20 cellular contexts compared by ENCODE assay signal in the genomic region with DNA sequence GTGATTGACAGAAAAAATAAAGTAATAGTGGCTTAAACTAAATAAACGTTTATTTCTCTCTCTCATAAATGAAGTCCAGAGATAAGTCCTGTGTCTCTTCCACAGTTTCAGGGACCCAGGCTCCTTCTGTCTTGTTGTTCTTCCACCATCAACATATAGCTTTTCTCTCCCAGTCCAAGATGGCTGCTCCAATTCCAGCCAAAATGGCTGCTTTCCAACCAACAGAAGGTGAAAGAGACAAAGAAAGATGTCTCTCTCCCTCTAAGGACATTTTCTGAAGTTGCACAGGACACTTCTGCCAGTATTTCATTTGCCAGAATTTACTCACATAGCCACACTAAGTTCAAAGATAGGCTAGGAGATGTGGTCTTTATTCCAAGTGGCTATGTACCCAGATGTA. TPM values are rescaled to one million over a fixed set of nuclear protein-coding genes. Genes with fewer than 3 reads are reported as not detected.
A peak's percentile ranks its signal among the peaks of the same experiment; 100 is the strongest.
DNase-seq lines count a peak whose midpoint lies in the region; ATAC-seq, FAIRE-seq and TF ChIP-seq lines count a peak whose summit lies in the region.
"Had no signal": no experiment of that assay in that cellular context is flagged by ENCODE, and none has a peak within 500 bp of the region (broad histone marks: within the 10 kb centered on the region; RNA-seq: fewer than 3 reads in every experiment).

No MANE protein-coding gene starts in this region.

- no peak for TF ChIP-seq POLR2A in HepG2 (IDR thresholded peaks at IDR 0.05; ENCODE audit: insufficient read depth in 1 of 2, low read depth in 2 of 2, low read length in 2 of 2)
- no peak for TF ChIP-seq POLR2A in right lobe of liver (IDR thresholded peaks at IDR 0.05)
- TF ChIP-seq POLR2A in H1 (IDR thresholded peaks at IDR 0.05; ENCODE audit: control extremely low read depth in 1 of 2, low read depth in 2 of 2, low read length in 2 of 2), result no peak
- TF ChIP-seq POLR2A in tibial nerve (IDR thresholded peaks at IDR 0.05), result no peak

- H4K5ac ChIP-seq in H1 (ENCODE audit: insufficient read length, low read depth, low read length), result no peak overlapping the region

- no peaks in the 10 kb centered on the region for H3K36me3 ChIP-seq in HepG2 (replicated peaks in 1 of 2; ENCODE audit: control insufficient read depth in 1 of 2, insufficient read depth in 2 of 2, low read length in 2 of 2)
- H3K36me3 ChIP-seq in right lobe of liver, result no peaks in the 10 kb centered on the region
- H3K36me3 ChIP-seq in H1 (ENCODE audit: control insufficient read depth in 2 of 4, insufficient read depth in 4 of 4, low read length in 3 of 4), result no peaks in the 10 kb centered on the region
- H3K36me3 ChIP-seq in tibial nerve, result no peaks in the 10 kb centered on the region
- H3K36me3 ChIP-seq: BLaER1 treated with 17β-estradiol and CSF1 and Interleukin-3, amounts not matched to agents 10 nM and 100 nM had no signal

- H4K91ac ChIP-seq in H1 (replicated peaks; ENCODE audit: insufficient read length, low read length), result no peak overlapping the region

- in situ Hi-C loops in HepG2 (cut with HindIII; ENCODE audit: extremely low pct_ligation_motif_present, low pct_unique_long_range_greater_than_20kb), result no loop called here

- H2BK12ac ChIP-seq in H1 (ENCODE audit: low read depth, low read length), result no peak overlapping the region

- H2BK15ac ChIP-seq in H1 (ENCODE audit: low read length), result no peak overlapping the region

- H3K4me1 ChIP-seq in HepG2 (ENCODE audit: insufficient read depth, low read length) (no peaks in the 10 kb centered on the region), right lobe of liver (no peaks in the 10 kb centered on the region), H1 (replicated peaks in 1 of 4; ENCODE audit: control insufficient read depth in 3 of 4, insufficient read depth in 4 of 4, low read length in 3 of 4) (peaks cover 0 to 4% (median 2%) of the 10 kb centered on the region in 4 experiments; a peak in 3 of 7 replicates), tibial nerve (no peaks in the 10 kb centered on the region)
- H3K4me1 ChIP-seq: Caco-2 had no signal

- H3K14ac ChIP-seq in H1 (ENCODE audit: insufficient read length), result no peak overlapping the region

- no peak overlapping the region for H2AK5ac ChIP-seq in H1 (ENCODE audit: low read depth, low read length)

- H4K20me1 ChIP-seq in HepG2 (ENCODE audit: insufficient read depth, low read length) (no peaks in the 10 kb centered on the region), H1 (replicated peaks in 1 of 2; ENCODE audit: control insufficient read depth in 1 of 2, insufficient read depth in 2 of 2, low read length in 2 of 2) (no peaks in the 10 kb centered on the region)
- H4K20me1 ChIP-seq: BLaER1 treated with 17β-estradiol and CSF1 and Interleukin-3, amounts not matched to agents 10 nM and 100 nM had no signal

- no peak for FAIRE-seq in HepG2 (lab: Jason Lieb, UNC)
- FAIRE-seq in H1 (lab: Jason Lieb, UNC), result no peak
- FAIRE-seq: GM12892, GM18507, H54 had no signal

- H3K27ac ChIP-seq in HepG2 (ENCODE audit: extremely low read length, insufficient read depth, low read length) (no peak overlapping the region), right lobe of liver (no peak overlapping the region), H1 (ENCODE audit: low read depth, low read length) (no peak overlapping the region), tibial nerve (no peak overlapping the region)
- H3K27ac ChIP-seq: BLaER1 treated with 17β-estradiol and CSF1 and Interleukin-3, amounts not matched to agents 10 nM and 100 nM had no signal

- 0% methylated on average over 1 of the region's 1 CpG for WGBS in HepG2 (ENCODE audit: low lambda C conversion rate)
- 59% methylated on average over 1 of the region's 1 CpG for WGBS in right lobe of liver (ENCODE audit: insufficient coverage, low coverage, low lambda C conversion rate, missing lambda C conversion rate)
- WGBS in H1 (ENCODE audit: extremely low coverage in 1 of 2, insufficient coverage in 1 of 2, insufficient read length in 1 of 2, insufficient replicate concordance in 2 of 2, low coverage in 1 of 2, low lambda C conversion rate in 2 of 2, missing lambda C conversion rate in 1 of 2), 2 experiments, result 81% methylated on average over 1 of the region's 1 CpG; no CpG with 5 or more reads in 1 of the 2 experiments
- 88 to 96% methylated on average over 1 of the region's 1 CpG for WGBS in tibial nerve, 2 donors

- TF ChIP-seq CTCF in HepG2 (CRISPR knock-in tag; IDR thresholded peaks at IDR 0.05) (no peak), right lobe of liver (IDR thresholded peaks at IDR 0.05) (no peak), H1 (IDR thresholded peaks at IDR 0.05; ENCODE audit: control extremely low read depth in 1 of 3, insufficient read depth in 1 of 3, low read depth in 1 of 3, low read length in 3 of 3) (no peak), tibial nerve (IDR thresholded peaks at IDR 0.05) (no peak)

- intact Hi-C loops in HepG2 (cut with micrococcal nuclease; ENCODE audit: unreplicated experiment), result no loop called here
- intact Hi-C loops in right lobe of liver (cut with DNase I), result no loop called here

- ATAC-seq in HepG2, result no peak
- no peak for ATAC-seq in right lobe of liver

- no TSS peak for BruUV-seq in HepG2 (replicated peaks; lab: Mats Ljungman, UMichigan)

- TF ChIP-seq RAD21 in HepG2 (CRISPR knock-in tag; IDR thresholded peaks at IDR 0.05), result no peak
- no peak for TF ChIP-seq RAD21 in H1 (IDR thresholded peaks at IDR 0.05 in 1 of 2, conservative IDR thresholded peaks at IDR 0.05 in 1 of 2; ENCODE audit: low read depth in 2 of 2, low read length in 2 of 2)

- H3K79me2 ChIP-seq in HepG2 (ENCODE audit: insufficient read depth, low read length) (no peaks in the 10 kb centered on the region), H1 (ENCODE audit: control insufficient read depth in 1 of 2, insufficient read depth in 2 of 2, low read length in 2 of 2) (no peaks in the 10 kb centered on the region)

- no peak overlapping the region for H2BK20ac ChIP-seq in H1 (ENCODE audit: low read length)

- no peak overlapping the region for H2BK120ac ChIP-seq in H1 (replicated peaks; ENCODE audit: low read depth, low read length)

- H4K8ac ChIP-seq in H1 (ENCODE audit: extremely low read depth, insufficient read depth, low read length), result no peak overlapping the region

- no peak overlapping the region for H2BK5ac ChIP-seq in H1 (ENCODE audit: low read depth, low read length)

- H3K9ac ChIP-seq in HepG2 (ENCODE audit: insufficient read depth, low read depth, low read length) (no peak overlapping the region), H1 (replicated peaks in 1 of 4; ENCODE audit: extremely low read depth in 1 of 4, low read depth in 3 of 4, low read length in 3 of 4) (no peak overlapping the region)
- H3K9ac ChIP-seq: BLaER1 treated with 17β-estradiol and CSF1 and Interleukin-3, amounts not matched to agents 10 nM and 100 nM had no signal

- H3K9me3 ChIP-seq in HepG2 (ENCODE audit: low read length) (no peaks in the 10 kb centered on the region), right lobe of liver (no peaks in the 10 kb centered on the region), H1 (ENCODE audit: insufficient read depth in 2 of 2, low read depth in 1 of 2, low read length in 1 of 2) (no peaks in the 10 kb centered on the region; a peak in 1 of 4 replicates), tibial nerve (no peaks in the 10 kb centered on the region)
- H3K9me3 ChIP-seq: Caco-2 had no signal

- H2AFZ ChIP-seq in HepG2 (ENCODE audit: low read length) (no peak overlapping the region), H1 (ENCODE audit: low read length) (0 out of 2 replicates have a peak overlapping the region, but pooled peaks have one; percentile 14)

- no peak overlapping the region for H3K18ac ChIP-seq in H1 (ENCODE audit: extremely low read depth, low read length)

- no peak overlapping the region for H3K4me3 ChIP-seq in HepG2 (replicated peaks in 1 of 3; ENCODE audit: insufficient read depth in 1 of 3, low read depth in 2 of 3, low read length in 3 of 3)
- no peak overlapping the region for H3K4me3 ChIP-seq in right lobe of liver
- H3K4me3 ChIP-seq in H1 (ENCODE audit: extremely low read depth in 1 of 4, insufficient read depth in 2 of 4, low read depth in 3 of 4, low read length in 4 of 4), result no peak overlapping the region
- H3K4me3 ChIP-seq in tibial nerve, result no peak overlapping the region
- H3K4me3 ChIP-seq: BLaER1 treated with 17β-estradiol and CSF1 and Interleukin-3, amounts not matched to agents 10 nM and 100 nM had no signal

- H3K27me3 ChIP-seq in HepG2 (ENCODE audit: control insufficient read depth in 1 of 2, insufficient read depth in 2 of 2, low read length in 2 of 2) (no peaks in the 10 kb centered on the region), right lobe of liver (no peaks in the 10 kb centered on the region), H1 (replicated peaks in 1 of 4; ENCODE audit: control insufficient read depth in 3 of 4, extremely low read depth in 1 of 4, insufficient read depth in 3 of 4, low read length in 3 of 4) (peaks cover 0 to 4% (median 0%) of the 10 kb centered on the region in 4 experiments; a peak in 1 of 7 replicates), tibial nerve (no peaks in the 10 kb centered on the region)
- H3K27me3 ChIP-seq: BLaER1 treated with 17β-estradiol and CSF1 and Interleukin-3, amounts not matched to agents 10 nM and 100 nM had no signal

- DNase-seq in NCI-H1105 treated with DMSO at 0.1 percent for 48 hours (lab: John Stamatoyannopoulos, UW), result peak; percentile 6
- no peak for DNase-seq in NCI-H1105 (lab: John Stamatoyannopoulos, UW)
- DNase-seq in HepG2 (ENCODE audit: low spot score), result no peak
- no peak for DNase-seq in right lobe of liver
- DNase-seq in H1 (ENCODE audit: low read depth in 1 of 2, low spot score in 2 of 2), result no peak
- no peak for DNase-seq in stimulated activated CD4-positive, alpha-beta T cell treated with anti-CD3 and anti-CD28 coated beads, Interleukin-2, amount 100 ng/mL, for 24 hours
- DNase-seq in tibial nerve (ENCODE audit: low spot score in 2 of 2), result no peak
- DNase-seq: 8988T; Caco-2; CD4-positive, alpha-beta memory T cell; DMS153; KBM-7; NCI-H1092 treated with DMSO at 0.1 percent for 48 hours; NCI-H2029 treated with DMSO at 0.1 percent for 48 hours; Right ventricle myocardium superior had no signal

- no peaks in the 10 kb centered on the region for H3K23me2 ChIP-seq in H1 (ENCODE audit: low read depth, low read length)

- POLR2A ChIA-PET in HepG2 (lab: Yijun Ruan, JAX) (no interaction called here), H1 (lab: Charles Lee; ENCODE audit: partially characterized antibody) (interaction anchor here (1.0 to 1.2 kb wide), 2 partner anchors 11 to 208 kb away, joined by 4 read pairs; no protein-coding TSS in a partner anchor)

- H3K4ac ChIP-seq in H1 (replicated peaks; ENCODE audit: insufficient read length, low read depth, low read length), result no peak overlapping the region

- no peak overlapping the region for H3K4me2 ChIP-seq in HepG2 (ENCODE audit: low read depth, low read length)
- no peak overlapping the region for H3K4me2 ChIP-seq in H1 (ENCODE audit: insufficient read depth in 1 of 2, low read depth in 2 of 2, low read length in 2 of 2)

- TF ChIP-seq EP300 in HepG2 (IDR thresholded peaks at IDR 0.05; ENCODE audit: low read depth in 2 of 2, low read length in 2 of 2) (no peak), HepG2 (CRISPR knock-in tag; IDR thresholded peaks at IDR 0.05; ENCODE audit: borderline replicate concordance) (no peak), H1 (IDR thresholded peaks at IDR 0.05; ENCODE audit: borderline replicate concordance in 1 of 2, low read depth in 2 of 2, low read length in 2 of 2) (no peak), tibial nerve (IDR thresholded peaks at IDR 0.05) (no peak)

- no peaks in the 10 kb centered on the region for H3K79me1 ChIP-seq in H1 (ENCODE audit: low read depth, low read length)

- CTCF ChIA-PET in HepG2 (lab: Yijun Ruan, JAX; ENCODE audit: low intra/inter-chr PET ratio, low total read pairs), result no interaction called here
- CTCF ChIA-PET in H1 (lab: Charles Lee; ENCODE audit: partially characterized antibody), result interaction anchor here (26.0 to 30.1 kb wide), 2 partner anchors 1 to 12 kb away, joined by 653 read pairs; a partner anchor contains a TSS

- H3K23ac ChIP-seq in H1 (ENCODE audit: insufficient read length), result no peak overlapping the region

- H3K56ac ChIP-seq in H1 (replicated peaks; ENCODE audit: insufficient read length, low read depth, low read length), result no peak overlapping the region

RNA-seq across cellular contexts. Expression of a gene that starts 9.4 kb away (rescaled TPM):
- total RNA-seq in HepG2 (2016; rRNA removed; fragmentation: Illumina TruSeq; extraction: Trizol), result 68.0 and 71.7 TPM in 2 replicates
- 14.1 and 14.6 TPM in 2 replicates for total RNA-seq in HepG2 (2016; cell fraction: cytosol; rRNA removed; fragmentation: Illumina TruSeq; extraction: Trizol; ENCODE audit: low read depth)
- 68.8 and 77.9 TPM in 2 replicates for total RNA-seq in HepG2 (2016; cell fraction: insoluble cytoplasmic fraction; rRNA removed; fragmentation: Illumina TruSeq; extraction: Trizol)
- 30.3 and 30.6 TPM in 2 replicates for total RNA-seq in HepG2 (2016; cell fraction: membrane; rRNA removed; fragmentation: Illumina TruSeq; extraction: Trizol)
- 31.7 and 39.9 TPM in 2 replicates for total RNA-seq in HepG2 (2016; cell fraction: nucleus; rRNA removed; fragmentation: Illumina TruSeq; extraction: Trizol)
- polyA plus RNA-seq in HepG2 (2011; rRNA removed), result 77.1 and 99.3 TPM in 2 replicates
- polyA plus RNA-seq in HepG2 (2011; cell fraction: cytosol; rRNA removed), result 95.0 and 157 TPM in 2 replicates
- polyA plus RNA-seq in HepG2 (2011; cell fraction: nucleus; rRNA removed), result 107 and 154 TPM in 2 replicates
- 47.9 and 54.0 TPM in 2 replicates for polyA plus RNA-seq in HepG2 (2012)
- polyA plus RNA-seq in HepG2 (2016; cell fraction: cytosol; fragmentation: Illumina TruSeq; extraction: Trizol; ENCODE audit: low read depth), result 16.0 and 24.3 TPM in 2 replicates
- polyA plus RNA-seq in HepG2 (2016; cell fraction: insoluble cytoplasmic fraction; fragmentation: Illumina TruSeq; extraction: Trizol; ENCODE audit: low read depth), result 128 and 133 TPM in 2 replicates
- 43.9 and 47.0 TPM in 2 replicates for polyA plus RNA-seq in HepG2 (2016; cell fraction: membrane; fragmentation: Illumina TruSeq; extraction: Trizol; ENCODE audit: low read depth)
- 69.9 and 81.4 TPM in 2 replicates for polyA plus RNA-seq in HepG2 (2016; cell fraction: nucleus; fragmentation: Illumina TruSeq; extraction: Trizol; ENCODE audit: insufficient read depth, low read depth)
- polyA minus RNA-seq in HepG2 (2011; rRNA and poly(A)+ RNA removed; ENCODE audit: low replicate concordance), result 0.09 and 172 TPM in 2 replicates
- 66.4 and 67.7 TPM in 2 replicates for polyA minus RNA-seq in HepG2 (2011; cell fraction: cytosol; rRNA and poly(A)+ RNA removed)
- polyA minus RNA-seq in HepG2 (2011; cell fraction: nucleus; rRNA and poly(A)+ RNA removed), result 33.3 and 41.1 TPM in 2 replicates
- total RNA-seq in right lobe of liver, result 1 to 10 TPM in 3 of 6 experiments, under 1 TPM in 3; 0.42 to 2.1 (median 0.96) TPM
- 13.5 and 14.8 TPM in 2 replicates for total RNA-seq in H1 (2021; fragmentation: NEBNext Ultra II Directional; extraction: Animal tissue kit (Norgen Biotek cat#: 25700))
- polyA plus RNA-seq in H1 (2011; rRNA removed), result 24.5 and 34.8 TPM in 2 replicates
- polyA plus RNA-seq in H1 (2011; cell fraction: cytosol; rRNA removed), result 25.8 TPM
- 42.1 TPM for polyA plus RNA-seq in H1 (2011; cell fraction: nucleus; rRNA removed)
- polyA plus RNA-seq in H1 (2012, experiment 1 of 2), result 14.7 to 20.3 TPM (median 17.4 TPM) in 4 replicates
- 14.5 TPM for polyA plus RNA-seq in H1 (2012, experiment 2 of 2)
- 12.7 TPM for polyA plus RNA-seq in H1 (2013, experiment 1 of 2)
- polyA plus RNA-seq in H1 (2013, experiment 2 of 2), result 10.6 TPM
- 9.2 and 9.8 TPM in 2 replicates for polyA minus RNA-seq in H1 (2011; rRNA and poly(A)+ RNA removed)
- polyA minus RNA-seq in H1 (2011; cell fraction: cytosol; rRNA and poly(A)+ RNA removed), result 12.6 TPM
- polyA minus RNA-seq in H1 (2011; cell fraction: nucleus; rRNA and poly(A)+ RNA removed), result 14.0 TPM
- total RNA-seq in tibial nerve, result 100 to 1,000 TPM in 3 of 4 donors, 10 to 100 TPM in 1; 71.4 to 226 (median 206) TPM
- total RNA-seq: RPMI7951 had no signal

RNA-seq across cellular contexts. Expression of a gene that starts 39.1 kb away (rescaled TPM):
- total RNA-seq in HepG2 (2016; rRNA removed; fragmentation: Illumina TruSeq; extraction: Trizol) (13.9 and 15.0 TPM in 2 replicates), right lobe of liver (10 to 100 TPM; 13.0 to 21.5 (median 15.9) TPM), tibial nerve (10 to 100 TPM; 28.8 to 53.5 (median 30.6) TPM)
- total RNA-seq in HepG2 (2016; cell fraction: cytosol; rRNA removed; fragmentation: Illumina TruSeq; extraction: Trizol; ENCODE audit: low read depth), result 0.91 and 0.97 TPM in 2 replicates
- total RNA-seq in HepG2 (2016; cell fraction: insoluble cytoplasmic fraction; rRNA removed; fragmentation: Illumina TruSeq; extraction: Trizol), result 14.3 and 14.4 TPM in 2 replicates
- total RNA-seq in HepG2 (2016; cell fraction: membrane; rRNA removed; fragmentation: Illumina TruSeq; extraction: Trizol), result 6.4 and 7.1 TPM in 2 replicates
- total RNA-seq in HepG2 (2016; cell fraction: nucleus; rRNA removed; fragmentation: Illumina TruSeq; extraction: Trizol), result 13.5 and 14.9 TPM in 2 replicates
- polyA plus RNA-seq in HepG2 (2011; rRNA removed) (15.8 and 17.5 TPM in 2 replicates), H1 (2011; rRNA removed) (17.1 and 24.0 TPM in 2 replicates)
- polyA plus RNA-seq in HepG2 (2011; cell fraction: cytosol; rRNA removed), result 7.8 and 8.6 TPM in 2 replicates
- polyA plus RNA-seq in HepG2 (2011; cell fraction: nucleus; rRNA removed), result 24.2 and 33.5 TPM in 2 replicates
- 14.4 and 14.7 TPM in 2 replicates for polyA plus RNA-seq in HepG2 (2012)
- polyA plus RNA-seq in HepG2 (2016; cell fraction: cytosol; fragmentation: Illumina TruSeq; extraction: Trizol; ENCODE audit: low read depth), result 0.77 and 0.78 TPM in 2 replicates
- 11.3 and 13.2 TPM in 2 replicates for polyA plus RNA-seq in HepG2 (2016; cell fraction: insoluble cytoplasmic fraction; fragmentation: Illumina TruSeq; extraction: Trizol; ENCODE audit: low read depth)
- polyA plus RNA-seq in HepG2 (2016; cell fraction: membrane; fragmentation: Illumina TruSeq; extraction: Trizol; ENCODE audit: low read depth), result 3.0 and 3.2 TPM in 2 replicates
- polyA plus RNA-seq in HepG2 (2016; cell fraction: nucleus; fragmentation: Illumina TruSeq; extraction: Trizol; ENCODE audit: insufficient read depth, low read depth), result 16.9 and 17.7 TPM in 2 replicates
- 28.4 and 45.6 TPM in 2 replicates for polyA minus RNA-seq in HepG2 (2011; rRNA and poly(A)+ RNA removed; ENCODE audit: low replicate concordance)
- polyA minus RNA-seq in HepG2 (2011; cell fraction: cytosol; rRNA and poly(A)+ RNA removed), result 12.5 and 15.3 TPM in 2 replicates
- 15.4 and 17.0 TPM in 2 replicates for polyA minus RNA-seq in HepG2 (2011; cell fraction: nucleus; rRNA and poly(A)+ RNA removed)
- total RNA-seq in H1 (2021; fragmentation: NEBNext Ultra II Directional; extraction: Animal tissue kit (Norgen Biotek cat#: 25700)), result 21.6 and 22.8 TPM in 2 replicates
- 11.8 TPM for polyA plus RNA-seq in H1 (2011; cell fraction: cytosol; rRNA removed)
- 41.5 TPM for polyA plus RNA-seq in H1 (2011; cell fraction: nucleus; rRNA removed)
- polyA plus RNA-seq in H1 (2012, experiment 1 of 2), result 11.4 to 15.5 TPM (median 14.4 TPM) in 4 replicates
- 7.8 TPM for polyA plus RNA-seq in H1 (2012, experiment 2 of 2)
- polyA plus RNA-seq in H1 (2013, experiment 1 of 2), result 11.9 TPM
- 10.7 TPM for polyA plus RNA-seq in H1 (2013, experiment 2 of 2)
- 25.2 and 28.5 TPM in 2 replicates for polyA minus RNA-seq in H1 (2011; rRNA and poly(A)+ RNA removed)
- polyA minus RNA-seq in H1 (2011; cell fraction: cytosol; rRNA and poly(A)+ RNA removed), result 15.5 TPM
- 23.6 TPM for polyA minus RNA-seq in H1 (2011; cell fraction: nucleus; rRNA and poly(A)+ RNA removed)
